In the genomic region with DNA sequence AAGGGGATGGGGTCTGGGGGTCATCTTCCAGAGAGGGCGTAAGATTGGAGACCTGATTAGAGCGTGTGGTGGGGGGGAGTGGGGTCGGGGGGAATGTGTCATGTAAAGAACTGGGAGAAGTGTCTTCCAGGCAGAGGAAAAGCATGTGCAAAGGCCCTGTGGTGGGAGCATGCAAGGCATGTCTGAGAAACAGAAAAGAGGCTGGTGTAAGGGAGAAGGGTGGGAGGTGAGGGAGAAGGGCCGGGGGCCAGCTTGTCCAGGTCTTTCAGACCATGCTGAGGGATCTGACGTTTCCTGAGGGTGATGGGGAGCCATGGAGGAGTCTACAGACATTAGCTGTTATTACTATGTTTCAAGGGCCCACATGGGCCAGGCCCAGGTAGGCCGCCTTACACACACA, we compare ENCODE assay signal across 20 cellular contexts.
"Had no signal": no experiment of that assay in that cellular context is flagged by ENCODE, and none has a peak within 500 bp of the region (broad histone marks: within the 10 kb centered on the region; RNA-seq: fewer than 3 reads in every experiment).

No MANE protein-coding gene starts in this region.

- H3K9me3 ChIP-seq: colonic mucosa, thoracic aorta, upper lobe of right lung had no signal

- DNase-seq: activated CD4-positive, alpha-beta T cell treated with anti-CD3 and anti-CD28 coated beads, Interleukin-2, amount 50 U/mL, for 48 hours; activated gamma-delta T cell treated with Interleukin-2 at 50 U/mL for 16 hours; activated naive CD8-positive, alpha-beta T cell treated with anti-CD3 and anti-CD28 coated beads, Interleukin-2, amount 50 U/mL, for 24 hours; activated T-cell treated with anti-CD3 and anti-CD28 coated beads for 4 hours; central memory CD4-positive, alpha-beta T cell; immature natural killer cell; naive B cell; sigmoid colon; stimulated activated CD4-positive, alpha-beta T cell treated with anti-CD3 and anti-CD28 coated beads, Interleukin-4, amount 100 ng/mL, for 4 hours; stimulated activated naive B cell treated with anti-CD40 and anti-IgM and Interleukin-4, amounts not matched to agents 10 μg/mL and 1 μg/mL and 100 μg/mL, for 72 hours; upper lobe of right lung had no signal

- H3K27ac ChIP-seq: colonic mucosa, sigmoid colon, thoracic aorta, upper lobe of right lung, VCaP had no signal

- H3K27me3 Mint-ChIP-seq: activated naive CD8-positive, alpha-beta T cell treated with anti-CD3 and anti-CD28 coated beads, Interleukin-2, amount 50 U/mL, for 24 hours had no signal

- H3K4me1 ChIP-seq: colonic mucosa, sigmoid colon, upper lobe of right lung had no signal

- H3K4me3 Mint-ChIP-seq: activated naive CD8-positive, alpha-beta T cell treated with anti-CD3 and anti-CD28 coated beads, Interleukin-2, amount 50 U/mL, for 24 hours; activated T-helper 1 cell treated with anti-CD3 and anti-CD28 coated beads, Interleukin-12 subunit alpha, Interleukin-12 subunit beta, Interleukin-2, Interleukin-4 antibody, amounts not matched to agents 30 ng/mL and 10 ng/mL and 1 ng/mL, durations not matched to agents 14 hours and 24 hours and 36 hours; endodermal cell; immature natural killer cell; memory B cell; naive B cell; stimulated activated naive B cell treated with anti-CD40 and anti-IgM and Interleukin-4, amounts not matched to agents 10 μg/mL and 1 μg/mL and 100 μg/mL, for 72 hours; T-helper 1 cell treated with Interleukin-12 subunit alpha and Interleukin-12 subunit beta and Interleukin-4 antibody, amounts not matched to agents 30 μg/mL and 1 μg/mL, for 36 hours had no signal

- H3K4me3 ChIP-seq: colonic mucosa, mucosa of descending colon, sigmoid colon, thoracic aorta, upper lobe of right lung had no signal

- H3K36me3 ChIP-seq: colonic mucosa, sigmoid colon, thoracic aorta, upper lobe of right lung had no signal

- H3K4me1 Mint-ChIP-seq: immature natural killer cell, naive B cell had no signal

- H3K36me3 Mint-ChIP-seq: brain had no signal

- H3K27me3 ChIP-seq: colonic mucosa, upper lobe of right lung had no signal

- H3K27ac Mint-ChIP-seq: activated naive CD8-positive, alpha-beta T cell treated with anti-CD3 and anti-CD28 coated beads, Interleukin-2, amount 50 U/mL, for 24 hours; activated T-helper 1 cell treated with anti-CD3 and anti-CD28 coated beads, Interleukin-12 subunit alpha, Interleukin-12 subunit beta, Interleukin-2, Interleukin-4 antibody, amounts not matched to agents 30 ng/mL and 10 ng/mL and 1 ng/mL, durations not matched to agents 14 hours and 24 hours and 36 hours; endodermal cell; immature natural killer cell; memory B cell; stimulated activated naive B cell treated with anti-CD40 and anti-IgM and Interleukin-4, amounts not matched to agents 10 μg/mL and 1 μg/mL and 100 μg/mL, for 72 hours; T-helper 1 cell treated with Interleukin-12 subunit alpha and Interleukin-12 subunit beta and Interleukin-4 antibody, amounts not matched to agents 30 μg/mL and 1 μg/mL, for 36 hours had no signal
